Comparison of ENCODE assay signal across 21 cellular contexts in the genomic region with DNA sequence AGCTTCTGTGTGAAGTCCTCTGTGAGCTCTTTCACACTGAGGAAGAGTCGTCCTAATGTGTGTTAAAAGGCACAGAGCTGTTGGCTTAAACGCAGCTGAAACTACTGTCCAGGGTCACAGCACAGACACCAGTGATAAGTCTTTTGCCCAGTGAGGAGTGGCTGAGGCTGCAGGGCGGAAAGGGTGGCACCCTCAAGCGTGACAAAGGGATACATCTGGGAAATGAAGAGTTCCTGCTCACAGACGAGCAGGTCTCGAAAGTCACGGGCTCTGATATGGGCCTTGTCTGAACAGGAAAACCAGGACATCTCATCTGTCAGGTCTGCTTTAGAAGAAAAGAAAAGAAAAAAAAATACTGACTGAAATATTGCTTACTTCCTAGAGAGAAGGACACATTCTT.
"Had no signal": no experiment of that assay in that cellular context is flagged by ENCODE, and none has a peak within 500 bp of the region (broad histone marks: within the 10 kb centered on the region; RNA-seq: fewer than 3 reads in every experiment).

No MANE protein-coding gene starts in this region.

- H3K9me3 Mint-ChIP-seq: T-helper 1 cell treated with Interleukin-12 subunit alpha and Interleukin-12 subunit beta and Interleukin-4 antibody, amounts not matched to agents 30 μg/mL and 1 μg/mL, for 36 hours; WTC11 had no signal

- H3K36me3 Mint-ChIP-seq: brain, WTC11 had no signal

- DNase-seq: activated CD4-positive, alpha-beta T cell treated with anti-CD3 and anti-CD28 coated beads for 36 hours; activated CD4-positive, alpha-beta T cell treated with anti-CD3 and anti-CD28 coated beads, Interleukin-2, amount 50 U/mL, for 48 hours; activated naive CD4-positive, alpha-beta T cell treated with Interleukin-2 at 50 U/mL for 16 hours; anterior cingulate cortex; caudate nucleus; foreskin fibroblast; left colon; ovary; psoas muscle; right cardiac atrium; small intestine; stimulated activated CD4-positive, alpha-beta T cell treated with anti-CD3 and anti-CD28 coated beads, Interleukin-4, amount 100 ng/mL, for 1 hour; stomach; trophoblast cell had no signal

- H3K27me3 ChIP-seq: hepatocyte, ovary, stomach had no signal

- H3K4me3 ChIP-seq: hepatocyte, lung, ovary, psoas muscle, stomach had no signal

- H3K27ac Mint-ChIP-seq: activated CD4-positive, alpha-beta T cell treated with anti-CD3 and anti-CD28 coated beads for 36 hours; activated T-helper 17 cell treated with anti-CD3 and anti-CD28 coated beads, Interleukin-2, amount 50 U/mL, for 72 hours; T-helper 1 cell treated with Interleukin-12 subunit alpha and Interleukin-12 subunit beta and Interleukin-4 antibody, amounts not matched to agents 30 μg/mL and 1 μg/mL, for 36 hours; WTC11 had no signal

- H3K36me3 ChIP-seq: ovary, stomach had no signal

- H3K9me3 ChIP-seq: ovary, psoas muscle, stomach had no signal

- H3K4me1 ChIP-seq: psoas muscle, stomach had no signal

- H3K4me3 Mint-ChIP-seq: activated CD4-positive, alpha-beta T cell treated with anti-CD3 and anti-CD28 coated beads for 36 hours; activated T-helper 17 cell treated with anti-CD3 and anti-CD28 coated beads, Interleukin-2, amount 50 U/mL, for 72 hours; brain; T-helper 1 cell treated with Interleukin-12 subunit alpha and Interleukin-12 subunit beta and Interleukin-4 antibody, amounts not matched to agents 30 μg/mL and 1 μg/mL, for 36 hours; WTC11 had no signal

- H3K27ac ChIP-seq: epithelial cell of prostate, hepatocyte, ovary, psoas muscle, stomach had no signal

- ATAC-seq: activated CD4-positive, alpha-beta T cell treated with anti-CD3 and anti-CD28 coated beads for 36 hours; activated T-helper 17 cell treated with anti-CD3 and anti-CD28 coated beads, Interleukin-2, amount 50 U/mL, for 72 hours; left colon; psoas muscle; WTC11 had no signal
